ENCODE assay signal across 7 cellular contexts in genomic region chr20:19328676-19329075, GRCh38.
"Had no signal": no experiment of that assay in that cellular context is flagged by ENCODE, and none has a peak within 500 bp of the region (broad histone marks: within the 10 kb centered on the region; RNA-seq: fewer than 3 reads in every experiment).

No MANE protein-coding gene starts in this region.

- H3K4me3 ChIP-seq: GM23248, K562 had no signal

- H3K4me3 Mint-ChIP-seq: H9 had no signal

- DNase-seq: GM23248, GOT3, H9, HCEC 1CT, IMR-90, KG1 had no signal

- ATAC-seq: K562 had no signal

- H2AFZ ChIP-seq: GM23248 had no signal

- H3K9ac ChIP-seq: GM23248 had no signal

- H3K9me3 Mint-ChIP-seq: H9 had no signal

- H3K27ac ChIP-seq: GM23248 had no signal
